Comparison of ENCODE assay signal across 27 cellular contexts in the genomic region with DNA sequence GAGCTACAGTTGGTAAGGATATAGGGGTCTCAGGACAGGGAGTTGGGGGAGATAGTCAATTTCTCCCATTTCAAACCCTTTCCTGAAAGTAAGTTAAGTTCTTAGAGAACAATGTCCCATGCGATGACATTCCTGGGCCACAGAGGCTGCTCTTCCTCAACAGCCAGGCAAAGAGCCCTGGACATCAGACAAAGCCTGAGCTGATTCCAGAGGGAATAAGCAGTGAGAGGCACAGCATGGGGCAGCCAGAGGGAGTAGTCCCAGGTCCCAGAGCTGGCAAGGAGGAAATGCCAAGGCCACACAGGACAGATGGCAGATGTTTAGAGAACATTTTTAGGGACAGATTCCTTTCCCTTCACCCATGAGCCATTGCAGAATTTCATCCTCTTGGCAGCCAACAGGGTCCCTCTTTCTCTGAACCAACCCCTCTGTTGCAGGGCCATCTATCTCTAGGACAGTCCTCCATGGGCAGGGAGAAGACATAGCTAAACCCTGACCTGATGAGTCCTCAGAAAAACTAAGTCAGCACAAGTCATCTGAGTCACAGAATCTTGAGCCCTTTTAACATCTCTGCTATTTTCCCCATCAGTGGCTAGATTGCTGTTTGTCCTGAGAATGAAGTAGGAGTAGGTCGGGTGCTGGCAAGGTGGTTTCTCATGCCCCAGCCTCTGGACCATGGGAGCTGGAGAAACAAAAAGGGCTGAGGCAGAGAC.
DNase-seq lines count a peak whose midpoint lies in the region; TF ChIP-seq lines count a peak whose summit lies in the region.
"Had no signal": no experiment of that assay in that cellular context is flagged by ENCODE, and none has a peak within 500 bp of the region (broad histone marks: within the 10 kb centered on the region; RNA-seq: fewer than 3 reads in every experiment).

No MANE protein-coding gene starts in this region.

- no peak overlapping the region for H3K4me2 ChIP-seq in osteoblast (ENCODE audit: insufficient read depth, low read length)
- H3K4me2 ChIP-seq: BLaER1 treated with 17β-estradiol and CSF1 and Interleukin-3, amounts not matched to agents 10 nM and 100 nM had no signal

- H3K79me2 ChIP-seq in osteoblast (ENCODE audit: insufficient read depth, low read length): no peaks in the 10 kb centered on the region

- H3K4me3 ChIP-seq in AG10803 (ENCODE audit: low read length): no peak overlapping the region
- H3K4me3 ChIP-seq in fibroblast of mammary gland (ENCODE audit: control insufficient read depth, low read depth, low read length): no peak overlapping the region
- no peak overlapping the region for H3K4me3 ChIP-seq in osteoblast (ENCODE audit: insufficient read depth, low read length)
- H3K4me3 ChIP-seq: adrenal gland; BLaER1 treated with 17β-estradiol and CSF1 and Interleukin-3, amounts not matched to agents 10 nM and 100 nM; thyroid gland had no signal

- H4K20me1 ChIP-seq in osteoblast (ENCODE audit: insufficient read depth, low read length): no peaks in the 10 kb centered on the region
- H4K20me1 ChIP-seq: BLaER1 treated with 17β-estradiol and CSF1 and Interleukin-3, amounts not matched to agents 10 nM and 100 nM had no signal

- H2AFZ ChIP-seq in osteoblast (ENCODE audit: low read length): no peak overlapping the region

- H3K4me1 ChIP-seq in osteoblast (ENCODE audit: insufficient read depth, low read length): peaks cover 19% of the 10 kb centered on the region
- H3K4me1 ChIP-seq: BLaER1 treated with 17β-estradiol and CSF1 and Interleukin-3, amounts not matched to agents 10 nM and 100 nM; thyroid gland had no signal

- no peaks in the 10 kb centered on the region for H3K36me3 ChIP-seq in osteoblast (ENCODE audit: insufficient read depth, low read length)
- H3K36me3 ChIP-seq: adrenal gland; BLaER1 treated with 17β-estradiol and CSF1 and Interleukin-3, amounts not matched to agents 10 nM and 100 nM; brain microvascular endothelial cell; thyroid gland had no signal

- peak; percentile 10 for DNase-seq in AG10803 (ENCODE audit: low read depth)
- DNase-seq in NCI-H69 (lab: John Stamatoyannopoulos, UW): peak; percentile 12
- DNase-seq in fibroblast of mammary gland (ENCODE audit: low read depth): peak; percentile 24
- no peak for DNase-seq in osteoblast (ENCODE audit: insufficient read length, low spot score, missing footprints)
- DNase-seq in COR-L47 (lab: John Stamatoyannopoulos, UW): no peak
- DNase-seq in RPMI8226: no peak
- no peak for DNase-seq in CD1c-positive myeloid dendritic cell (ENCODE audit: extremely low spot score)
- DNase-seq: ACHN; activated CD4-positive, alpha-beta T cell treated with anti-CD3 and anti-CD28 coated beads, Interleukin-2, amount 10 ng/mL, durations not matched to agents 24 days and 14 days; activated gamma-delta T cell; activated T-cell treated with anti-CD3 and anti-CD28 coated beads, Interleukin-2, amount 50 U/mL, for 24 hours; Caco-2; DND-41; hippocampal formation; Karpas-422; MV-4-11; NCI-H1436 treated with DMSO at 0.1 percent for 48 hours; NCI-H510A treated with DMSO at 0.1 percent for 48 hours; NK-92 treated with Interleukin-12 subunit alpha and Interleukin-12 subunit beta, amount 100 ng/mL, for 24 hours; PC-3; SHP77 treated with DMSO at 0.1 percent for 48 hours had no signal

- no peaks in the 10 kb centered on the region for H3K9me3 ChIP-seq in osteoblast (ENCODE audit: low read depth, low read length)
- H3K9me3 ChIP-seq: adrenal gland; BLaER1 treated with 17β-estradiol and CSF1 and Interleukin-3, amounts not matched to agents 10 nM and 100 nM; Caco-2; thyroid gland had no signal

- no peak for TF ChIP-seq CTCF in AG10803 (conservative IDR thresholded peaks at IDR 0.05; ENCODE audit: low read length)
- no peak for TF ChIP-seq CTCF in fibroblast of mammary gland (conservative IDR thresholded peaks at IDR 0.05; ENCODE audit: control insufficient read depth, insufficient read depth, low read depth, low read length)
- no peak for TF ChIP-seq CTCF in osteoblast (IDR thresholded peaks at IDR 0.05; ENCODE audit: extremely low read depth, low read depth, low read length)

- no peaks in the 10 kb centered on the region for H3K27me3 ChIP-seq in osteoblast (ENCODE audit: insufficient read depth, low read length)
- H3K27me3 ChIP-seq: adrenal gland; BLaER1 treated with 17β-estradiol and CSF1 and Interleukin-3, amounts not matched to agents 10 nM and 100 nM; brain microvascular endothelial cell; thyroid gland had no signal

- H3K27ac ChIP-seq in osteoblast (ENCODE audit: low read depth, low read length): peak overlapping the region; percentile 39
- H3K27ac ChIP-seq: BLaER1 treated with 17β-estradiol and CSF1 and Interleukin-3, amounts not matched to agents 10 nM and 100 nM; epithelial cell of prostate; thyroid gland; VCaP had no signal

Comparison
In these comparisons a context has a peak if more than half of its experiments do, and no peak if none do; other contexts are left out.
1. DNase-seq: peak in AG10803 (single experiment), NCI-H69 (single experiment) and fibroblast of mammary gland (single experiment); none in osteoblast (single experiment), COR-L47 (single experiment), RPMI8226 (single experiment) and CD1c-positive myeloid dendritic cell (single experiment).